ENCODE assay signal across 19 cellular contexts in the genomic region with DNA sequence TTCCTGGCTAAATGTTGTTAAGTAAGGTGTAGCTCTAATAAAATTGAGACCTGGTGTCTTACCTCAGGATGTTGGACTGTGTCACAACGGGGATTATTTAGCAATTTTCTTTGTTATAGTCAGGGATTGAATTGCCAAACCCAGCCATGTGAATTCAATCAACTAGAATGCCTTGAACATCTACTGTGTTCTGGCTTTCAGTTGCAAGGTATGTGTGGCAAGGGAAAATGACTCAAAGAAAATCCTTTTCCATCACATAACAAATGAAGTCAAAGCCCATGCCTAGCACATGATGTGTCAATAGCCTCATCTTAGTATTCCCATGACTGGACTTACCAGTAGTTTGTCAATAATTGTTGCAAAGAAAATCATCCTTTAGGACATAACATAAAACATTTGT.
DNase-seq lines count a peak whose midpoint lies in the region; ATAC-seq, FAIRE-seq and TF ChIP-seq lines count a peak whose summit lies in the region.
"Had no signal": no experiment of that assay in that cellular context is flagged by ENCODE, and none has a peak within 500 bp of the region (broad histone marks: within the 10 kb centered on the region; RNA-seq: fewer than 3 reads in every experiment).

No MANE protein-coding gene starts in this region.

- no peak overlapping the region for H3K4me3 ChIP-seq in mammary epithelial cell (replicated peaks in 1 of 3; ENCODE audit: insufficient read depth in 1 of 3, low read depth in 2 of 3, low read length in 3 of 3)
- no peak overlapping the region for H3K4me3 ChIP-seq in breast epithelium
- H3K4me3 ChIP-seq in bronchial epithelial cell (ENCODE audit: low read depth, low read length) = no peak overlapping the region
- H3K4me3 ChIP-seq: SK-N-MC had no signal

- no peak overlapping the region for H3K4me2 ChIP-seq in mammary epithelial cell (ENCODE audit: insufficient read depth, low read depth, low read length)

- H3K27ac ChIP-seq in mammary epithelial cell (ENCODE audit: insufficient read depth, low read depth, low read length) (no peak overlapping the region), breast epithelium (no peak overlapping the region), foreskin keratinocyte (no peak overlapping the region)
- H3K27ac ChIP-seq: 22Rv1, SK-N-MC had no signal

- no peaks in the 10 kb centered on the region for H4K20me1 ChIP-seq in mammary epithelial cell (ENCODE audit: insufficient read depth, low read length)

- WGBS in mammary epithelial cell (ENCODE audit: low coverage, missing lambda C conversion rate) = 91% methylated on average over 1 of the region's 1 CpG

- DNase-seq in mammary epithelial cell (peak; percentile 4), breast epithelium (ENCODE audit: low spot score in 2 of 2) (no peak), bronchial epithelial cell (ENCODE audit: low read depth) (peak; percentile 12), foreskin keratinocyte (peak; percentile 24 to 36), activated gamma-delta T cell (lab: John Stamatoyannopoulos, UW) (no peak)
- DNase-seq: CD4-positive, CD25-positive, alpha-beta regulatory T cell; KBM-7; NCI-H2029; NCI-H446; NCI-H524 treated with DMSO at 0.1 percent for 48 hours; NCI-H774; SIG-M5 had no signal

- FAIRE-seq in bronchial epithelial cell (lab: Jason Lieb, UNC) = no peak
- FAIRE-seq: D721Med, RCC 7860 had no signal

- H3K36me3 ChIP-seq in mammary epithelial cell (ENCODE audit: insufficient read depth, low read length) (no peaks in the 10 kb centered on the region), breast epithelium (no peaks in the 10 kb centered on the region), bronchial epithelial cell (ENCODE audit: control insufficient read depth, insufficient read depth, low read length) (no peaks in the 10 kb centered on the region)

- intact Hi-C loops in mammary epithelial cell (cut with micrococcal nuclease) = no loop called here
- intact Hi-C loops in breast epithelium (cut with DNase I; ENCODE audit: low total_unique reads) = loop anchor here (5.0 kb wide), 1 partner anchor 112 kb away; no protein-coding TSS in a partner anchor

- ATAC-seq in foreskin keratinocyte (peak; percentile 28), HG03460 (IDR thresholded peaks at IDR 0.05; ENCODE audit: unreplicated experiment) (no peak), GM18861 (IDR thresholded peaks at IDR 0.05; ENCODE audit: unreplicated experiment) (no peak), HG03571 (IDR thresholded peaks at IDR 0.05; ENCODE audit: unreplicated experiment) (no peak)

- no peak overlapping the region for H2AFZ ChIP-seq in mammary epithelial cell (ENCODE audit: low read depth, low read length)

- dilution Hi-C loops in mammary epithelial cell (cut with HindIII; ENCODE audit: low sequenced_read_pairs) = no loop called here

- H3K9me3 ChIP-seq in mammary epithelial cell (replicated peaks; ENCODE audit: insufficient read depth, low read length) (no peaks in the 10 kb centered on the region), breast epithelium (peaks cover 0 to 4% of the 10 kb centered on the region in 2 donors)

- CTCF ChIA-PET in mammary epithelial cell (lab: Charles Lee; ENCODE audit: low non-redundant PET) = no interaction called here

- no peak for TF ChIP-seq POLR2A in breast epithelium (IDR thresholded peaks at IDR 0.05)

- BruUV-seq in mammary epithelial cell (replicated peaks; lab: Mats Ljungman, UMichigan) = no TSS peak

- in situ Hi-C loops in mammary epithelial cell (cut with MboI; ENCODE audit: low sequenced_read_pairs in 2 of 2) = no loop called here

- H3K4me1 ChIP-seq in mammary epithelial cell (ENCODE audit: insufficient read depth, low read length) (no peaks in the 10 kb centered on the region), breast epithelium (no peaks in the 10 kb centered on the region), foreskin keratinocyte (no peaks in the 10 kb centered on the region)

- H3K9ac ChIP-seq in mammary epithelial cell (ENCODE audit: insufficient read depth, low read length) = no peak overlapping the region

- no peaks in the 10 kb centered on the region for H3K79me2 ChIP-seq in mammary epithelial cell (ENCODE audit: insufficient read depth, low read length)

- TF ChIP-seq CTCF in mammary epithelial cell (conservative IDR thresholded peaks at IDR 0.05 in 1 of 2, IDR thresholded peaks at IDR 0.05 in 1 of 2; ENCODE audit: extremely low read depth in 1 of 2, insufficient read depth in 1 of 2, low read depth in 1 of 2, low read length in 2 of 2) = no peak
- no peak for TF ChIP-seq CTCF in breast epithelium (IDR thresholded peaks at IDR 0.05)
- TF ChIP-seq CTCF in bronchial epithelial cell (IDR thresholded peaks at IDR 0.05; ENCODE audit: insufficient read depth, low read length, severe bottlenecking) = no peak
- no peak for TF ChIP-seq CTCF in foreskin keratinocyte (conservative IDR thresholded peaks at IDR 0.05)

- H3K27me3 ChIP-seq in mammary epithelial cell (ENCODE audit: insufficient read depth, low read length) (no peaks in the 10 kb centered on the region), breast epithelium (no peaks in the 10 kb centered on the region), bronchial epithelial cell (ENCODE audit: control insufficient read depth, insufficient read depth, low read length) (no peaks in the 10 kb centered on the region), foreskin keratinocyte (no peaks in the 10 kb centered on the region)

Comparison
In these comparisons a context has a peak if more than half of its experiments do, and no peak if none do; other contexts are left out.
1. DNase-seq: peak in mammary epithelial cell (single experiment), bronchial epithelial cell (single experiment) and foreskin keratinocyte (2 of 2); none in breast epithelium (0 of 2) and activated gamma-delta T cell (single experiment).